In genomic region chr20:62364911-62365736, GRCh38 we compare ENCODE assay signal across 10 cellular contexts. TPM values are rescaled to one million over a fixed set of nuclear protein-coding genes. Genes with fewer than 3 reads are reported as not detected.
A peak's percentile ranks its signal among the peaks of the same experiment; 100 is the strongest.
DNase-seq lines count a peak whose midpoint lies in the region; ATAC-seq and TF ChIP-seq lines count a peak whose summit lies in the region.
"Had no signal": no experiment of that assay in that cellular context is flagged by ENCODE, and none has a peak within 500 bp of the region (broad histone marks: within the 10 kb centered on the region; RNA-seq: fewer than 3 reads in every experiment).

No MANE protein-coding gene starts in this region.

- CTCF ChIA-PET in T-cell (lab: Charles Lee) = no interaction called here

- no peak overlapping the region for H3K27ac Mint-ChIP-seq in T-cell
- H3K27ac Mint-ChIP-seq: activated CD8-positive, alpha-beta T cell treated with anti-CD3 and anti-CD28 coated beads for 36 hours; stimulated activated naive B cell treated with anti-CD40 and anti-IgM and Interleukin-4, amounts not matched to agents 10 μg/mL and 1 μg/mL and 100 μg/mL, for 72 hours had no signal

- peaks cover 20 to 44% of the 10 kb centered on the region in 2 donors for H3K27me3 Mint-ChIP-seq in T-cell

- H3K36me3 Mint-ChIP-seq in T-cell = no peaks in the 10 kb centered on the region
- H3K36me3 Mint-ChIP-seq: stimulated activated naive B cell treated with anti-CD40 and anti-IgM and Interleukin-4, amounts not matched to agents 10 μg/mL and 1 μg/mL and 100 μg/mL, for 72 hours had no signal

- DNase-seq in T-cell (no peak), Right ventricle myocardium inferior (ENCODE audit: missing footprints) (peak; percentile 79), omental fat pad (ENCODE audit: low spot score) (no peak), NAMALWA (ENCODE audit: low spot score) (no peak), AG08396 (ENCODE audit: low spot score) (no peak)
- DNase-seq: activated CD8-positive, alpha-beta T cell treated with anti-CD3 and anti-CD28 coated beads for 36 hours; stimulated activated naive B cell treated with anti-CD40 and anti-IgM and Interleukin-4, amounts not matched to agents 10 μg/mL and 1 μg/mL and 100 μg/mL, for 72 hours had no signal

- H3K9me3 Mint-ChIP-seq in T-cell = no peaks in the 10 kb centered on the region
- H3K9me3 Mint-ChIP-seq: activated CD8-positive, alpha-beta T cell treated with anti-CD3 and anti-CD28 coated beads for 36 hours; stimulated activated naive B cell treated with anti-CD40 and anti-IgM and Interleukin-4, amounts not matched to agents 10 μg/mL and 1 μg/mL and 100 μg/mL, for 72 hours had no signal

- POLR2A ChIA-PET in T-cell (lab: Charles Lee) = no interaction called here

- H3K4me1 Mint-ChIP-seq in T-cell = peaks cover 0 to 9% (median 2%) of the 10 kb centered on the region in 3 donors

- H3K27ac ChIP-seq in C4-2B = peak overlapping the region; percentile 98

- ATAC-seq in T-cell (replicated peaks in 1 of 4) (no peak), Right ventricle myocardium inferior (peak; percentile 57), omental fat pad (ENCODE audit: low FRiP score) (peak; percentile 28), GM21367 (IDR thresholded peaks at IDR 0.05; ENCODE audit: unreplicated experiment) (no peak), HG03095 (IDR thresholded peaks at IDR 0.05; ENCODE audit: unreplicated experiment) (no peak)
- ATAC-seq: activated CD8-positive, alpha-beta T cell treated with anti-CD3 and anti-CD28 coated beads for 36 hours; stimulated activated naive B cell treated with anti-CD40 and anti-IgM and Interleukin-4, amounts not matched to agents 10 μg/mL and 1 μg/mL and 100 μg/mL, for 72 hours had no signal

- TF ChIP-seq CTCF in C4-2B (conservative IDR thresholded peaks at IDR 0.05) (no peak), omental fat pad (IDR thresholded peaks at IDR 0.05) (no peak)

- intact Hi-C loops in Right ventricle myocardium inferior (cut with DNase I) = no loop called here

- H3K4me3 Mint-ChIP-seq in T-cell = peak overlapping the region; percentile 17 to 53 (median 40)
- H3K4me3 Mint-ChIP-seq: activated CD8-positive, alpha-beta T cell treated with anti-CD3 and anti-CD28 coated beads for 36 hours had no signal

RNA-seq across cellular contexts. Expression of gene LAMA5, which starts 2.0 kb away (rescaled TPM):
- 1 to 10 TPM in 3 of 5 donors, under 1 TPM in 2; 0.48 to 4.3 (median 3.0) TPM for total RNA-seq in T-cell
- total RNA-seq in Right ventricle myocardium inferior = 89.3 TPM
- total RNA-seq in omental fat pad = 100 to 1,000 TPM in 1 of 4 donors, 10 to 100 TPM in 3; 45.5 to 115 (median 62.5) TPM

RNA-seq across cellular contexts. Expression of gene RPS21, which starts 21.8 kb away (rescaled TPM):
- total RNA-seq in T-cell = 1,000 to 10,000 TPM; 2,807 to 3,290 (median 3,085) TPM
- total RNA-seq in Right ventricle myocardium inferior = 782 TPM
- total RNA-seq in omental fat pad = 1,000 to 10,000 TPM; 1,582 to 2,182 (median 2,056) TPM

RNA-seq across cellular contexts. Expression of gene CABLES2, which starts 42.0 kb away (rescaled TPM):
- 1 to 10 TPM; 4.3 to 6.8 (median 5.6) TPM for total RNA-seq in T-cell
- 18.1 TPM for total RNA-seq in Right ventricle myocardium inferior
- total RNA-seq in omental fat pad = 1 to 10 TPM; 1.5 to 2.8 (median 2.5) TPM

Comparison
In these comparisons a context has a peak if more than half of its experiments do, and no peak if none do; other contexts are left out.
1. ATAC-seq: peak in Right ventricle myocardium inferior (single experiment) and omental fat pad (single experiment); none in T-cell (0 of 4), GM21367 (single experiment) and HG03095 (single experiment).
2. RNA of gene LAMA5, which starts 2.0 kb away (total RNA-seq): 89.3 TPM in Right ventricle myocardium inferior (single experiment) and 45.5 to 115 TPM in omental fat pad; 0.48 to 4.3 TPM in T-cell; every median in the first group is over 4 times any median in the second.